Comparison of ENCODE assay signal across 10 cellular contexts in genomic region chr7:92116949-92117348, GRCh38.
"Had no signal": no experiment of that assay in that cellular context is flagged by ENCODE, and none has a peak within 500 bp of the region (broad histone marks: within the 10 kb centered on the region; RNA-seq: fewer than 3 reads in every experiment).

No MANE protein-coding gene starts in this region.

- FAIRE-seq: H1, H54, HepG2 had no signal

- H3K27me3 Mint-ChIP-seq: IgD-negative memory B cell had no signal

- H3K27ac Mint-ChIP-seq: GM23338, H9, HFFc6, IgD-negative memory B cell had no signal

- H3K4me3 ChIP-seq: GM23338 had no signal

- H3K4me1 Mint-ChIP-seq: GM23338, H9 had no signal

- H3K4me3 Mint-ChIP-seq: GM23338, H9, HFFc6, IgD-negative memory B cell had no signal

- DNase-seq: H9, HCEC 1CT, HFFc6, KBM-7 had no signal

- ATAC-seq: GM23338, HepG2 had no signal

- H3K9me3 Mint-ChIP-seq: GM23338, H9, HFFc6, IgD-negative memory B cell had no signal

- H3K27ac ChIP-seq: HL-60 had no signal
